1 cellular context compared by ENCODE assay signal in the genomic region with DNA sequence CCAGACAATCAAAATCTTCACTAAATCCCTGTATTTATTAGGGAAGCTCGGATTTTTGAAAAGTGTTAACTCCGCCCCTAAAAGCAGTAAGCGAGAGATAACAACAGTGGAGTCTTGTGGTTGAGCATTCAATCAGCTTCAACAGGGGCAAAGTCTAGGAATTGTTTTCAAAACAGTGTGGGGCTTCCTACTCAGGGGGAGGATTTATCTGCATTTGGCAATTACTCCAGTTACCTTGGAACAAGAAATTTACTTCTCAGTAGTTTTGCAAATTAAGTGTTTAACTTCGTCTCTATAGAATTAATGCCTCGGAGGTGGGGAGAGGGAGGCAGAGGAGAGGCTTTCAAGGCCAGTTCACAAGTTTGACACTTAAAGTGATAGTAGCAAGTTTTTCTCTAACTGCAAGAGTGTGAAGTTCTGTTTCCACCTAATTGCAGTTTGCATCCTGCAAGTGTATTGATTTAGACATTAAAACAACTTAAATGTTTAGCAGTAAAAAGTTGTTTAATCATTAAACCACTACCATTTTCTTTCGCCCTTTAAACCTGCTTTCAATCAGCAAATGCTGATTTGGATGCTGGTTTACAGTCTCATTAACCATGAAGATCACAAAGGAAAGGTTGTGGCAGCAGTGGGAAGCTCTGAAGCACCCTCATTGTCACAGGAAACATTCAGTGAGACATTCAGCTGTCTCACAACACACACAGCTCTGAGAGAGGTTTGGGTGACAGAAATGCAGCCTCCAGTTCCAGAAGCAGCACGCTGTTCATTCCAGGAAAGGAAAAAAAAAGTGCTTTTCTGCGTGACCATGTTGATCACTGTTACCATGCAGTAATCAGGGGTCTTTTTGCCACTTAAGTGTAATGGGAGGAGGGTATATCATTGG.
TF ChIP-seq lines count a peak whose summit lies in the region.

No MANE protein-coding gene starts in this region.

TF ChIP-seq in HepG2, 621 proteins besides CTCF, POLR2A, EP300 and RAD21 (continued from another document and continues in another):
- TF ChIP-seq, protein P1, sequence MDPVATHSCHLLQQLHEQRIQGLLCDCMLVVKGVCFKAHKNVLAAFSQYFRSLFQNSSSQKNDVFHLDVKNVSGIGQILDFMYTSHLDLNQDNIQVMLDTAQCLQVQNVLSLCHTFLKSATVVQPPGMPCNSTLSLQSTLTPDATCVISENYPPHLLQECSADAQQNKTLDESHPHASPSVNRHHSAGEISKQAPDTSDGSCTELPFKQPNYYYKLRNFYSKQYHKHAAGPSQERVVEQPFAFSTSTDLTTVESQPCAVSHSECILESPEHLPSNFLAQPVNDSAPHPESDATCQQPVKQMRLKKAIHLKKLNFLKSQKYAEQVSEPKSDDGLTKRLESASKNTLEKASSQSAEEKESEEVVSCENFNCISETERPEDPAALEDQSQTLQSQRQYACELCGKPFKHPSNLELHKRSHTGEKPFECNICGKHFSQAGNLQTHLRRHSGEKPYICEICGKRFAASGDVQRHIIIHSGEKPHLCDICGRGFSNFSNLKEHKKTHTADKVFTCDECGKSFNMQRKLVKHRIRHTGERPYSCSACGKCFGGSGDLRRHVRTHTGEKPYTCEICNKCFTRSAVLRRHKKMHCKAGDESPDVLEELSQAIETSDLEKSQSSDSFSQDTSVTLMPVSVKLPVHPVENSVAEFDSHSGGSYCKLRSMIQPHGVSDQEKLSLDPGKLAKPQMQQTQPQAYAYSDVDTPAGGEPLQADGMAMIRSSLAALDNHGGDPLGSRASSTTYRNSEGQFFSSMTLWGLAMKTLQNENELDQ (CRISPR knock-in tag; IDR thresholded peaks at IDR 0.05; ENCODE audit: borderline replicate concordance) = no peak
- TF ChIP-seq NCOR1 (IDR thresholded peaks at IDR 0.05; ENCODE audit: borderline replicate concordance, low read length) = peak; percentile 86; the same call in 1 of the 2 replicates
- no peak for TF ChIP-seq CBFB (CRISPR knock-in tag; IDR thresholded peaks at IDR 0.05)
- TF ChIP-seq ZNF446 (CRISPR knock-in tag; IDR thresholded peaks at IDR 0.05) = no peak
- no peak for TF ChIP-seq ZNF550 (CRISPR knock-in tag; IDR thresholded peaks at IDR 0.05; ENCODE audit: borderline replicate concordance)
- no peak for TF ChIP-seq ZNF253 (CRISPR knock-in tag; IDR thresholded peaks at IDR 0.05; ENCODE audit: borderline replicate concordance)
- TF ChIP-seq HIVEP1 (CRISPR knock-in tag; IDR thresholded peaks at IDR 0.05) = no peak
- TF ChIP-seq ZNF598 (CRISPR knock-in tag; IDR thresholded peaks at IDR 0.05; ENCODE audit: borderline replicate concordance) = no peak
- TF ChIP-seq, protein P2, sequence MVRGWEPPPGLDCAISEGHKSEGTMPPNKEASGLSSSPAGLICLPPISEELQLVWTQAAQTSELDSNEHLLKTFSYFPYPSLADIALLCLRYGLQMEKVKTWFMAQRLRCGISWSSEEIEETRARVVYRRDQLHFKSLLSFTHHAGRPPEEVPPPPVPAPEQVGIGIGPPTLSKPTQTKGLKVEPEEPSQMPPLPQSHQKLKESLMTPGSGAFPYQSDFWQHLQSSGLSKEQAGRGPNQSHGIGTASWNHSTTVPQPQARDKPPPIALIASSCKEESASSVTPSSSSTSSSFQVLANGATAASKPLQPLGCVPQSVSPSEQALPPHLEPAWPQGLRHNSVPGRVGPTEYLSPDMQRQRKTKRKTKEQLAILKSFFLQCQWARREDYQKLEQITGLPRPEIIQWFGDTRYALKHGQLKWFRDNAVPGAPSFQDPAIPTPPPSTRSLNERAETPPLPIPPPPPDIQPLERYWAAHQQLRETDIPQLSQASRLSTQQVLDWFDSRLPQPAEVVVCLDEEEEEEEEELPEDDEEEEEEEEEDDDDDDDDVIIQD (CRISPR knock-in tag; IDR thresholded peaks at IDR 0.05; ENCODE audit: low read depth) = peak; percentile 70
- TF ChIP-seq, protein P3, sequence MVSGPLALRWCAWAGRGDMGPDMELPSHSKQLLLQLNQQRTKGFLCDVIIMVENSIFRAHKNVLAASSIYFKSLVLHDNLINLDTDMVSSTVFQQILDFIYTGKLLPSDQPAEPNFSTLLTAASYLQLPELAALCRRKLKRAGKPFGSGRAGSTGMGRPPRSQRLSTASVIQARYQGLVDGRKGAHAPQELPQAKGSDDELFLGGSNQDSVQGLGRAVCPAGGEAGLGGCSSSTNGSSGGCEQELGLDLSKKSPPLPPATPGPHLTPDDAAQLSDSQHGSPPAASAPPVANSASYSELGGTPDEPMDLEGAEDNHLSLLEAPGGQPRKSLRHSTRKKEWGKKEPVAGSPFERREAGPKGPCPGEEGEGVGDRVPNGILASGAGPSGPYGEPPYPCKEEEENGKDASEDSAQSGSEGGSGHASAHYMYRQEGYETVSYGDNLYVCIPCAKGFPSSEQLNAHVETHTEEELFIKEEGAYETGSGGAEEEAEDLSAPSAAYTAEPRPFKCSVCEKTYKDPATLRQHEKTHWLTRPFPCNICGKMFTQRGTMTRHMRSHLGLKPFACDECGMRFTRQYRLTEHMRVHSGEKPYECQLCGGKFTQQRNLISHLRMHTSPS (CRISPR knock-in tag; IDR thresholded peaks at IDR 0.05; ENCODE audit: low read depth) = no peak
- TF ChIP-seq CHCHD3 (CRISPR knock-in tag; IDR thresholded peaks at IDR 0.05) = no peak
- TF ChIP-seq FOXJ3 (CRISPR knock-in tag; IDR thresholded peaks at IDR 0.05; ENCODE audit: borderline replicate concordance) = peak; percentile 15; the same call in 1 of the 2 replicates
- no peak for TF ChIP-seq IKZF4 (CRISPR knock-in tag; IDR thresholded peaks at IDR 0.05; ENCODE audit: borderline replicate concordance, low read depth, not compliant biosample characterization)
- TF ChIP-seq, protein P4, sequence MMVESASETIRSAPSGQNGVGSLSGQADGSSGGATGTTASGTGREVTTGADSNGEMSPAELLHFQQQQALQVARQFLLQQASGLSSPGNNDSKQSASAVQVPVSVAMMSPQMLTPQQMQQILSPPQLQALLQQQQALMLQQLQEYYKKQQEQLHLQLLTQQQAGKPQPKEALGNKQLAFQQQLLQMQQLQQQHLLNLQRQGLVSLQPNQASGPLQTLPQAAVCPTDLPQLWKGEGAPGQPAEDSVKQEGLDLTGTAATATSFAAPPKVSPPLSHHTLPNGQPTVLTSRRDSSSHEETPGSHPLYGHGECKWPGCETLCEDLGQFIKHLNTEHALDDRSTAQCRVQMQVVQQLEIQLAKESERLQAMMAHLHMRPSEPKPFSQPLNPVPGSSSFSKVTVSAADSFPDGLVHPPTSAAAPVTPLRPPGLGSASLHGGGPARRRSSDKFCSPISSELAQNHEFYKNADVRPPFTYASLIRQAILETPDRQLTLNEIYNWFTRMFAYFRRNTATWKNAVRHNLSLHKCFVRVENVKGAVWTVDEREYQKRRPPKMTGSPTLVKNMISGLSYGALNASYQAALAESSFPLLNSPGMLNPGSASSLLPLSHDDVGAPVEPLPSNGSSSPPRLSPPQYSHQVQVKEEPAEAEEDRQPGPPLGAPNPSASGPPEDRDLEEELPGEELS (CRISPR knock-in tag; IDR thresholded peaks at IDR 0.05) = peak; percentile 58
- TF ChIP-seq SRSF9 (IDR thresholded peaks at IDR 0.05; ENCODE audit: borderline replicate concordance, insufficient read depth, low read depth, low read length, poor library complexity, severe bottlenecking) = no peak
- no peak for TF ChIP-seq ZNF441 (CRISPR knock-in tag; IDR thresholded peaks at IDR 0.05; ENCODE audit: borderline replicate concordance)
- TF ChIP-seq, protein P5, sequence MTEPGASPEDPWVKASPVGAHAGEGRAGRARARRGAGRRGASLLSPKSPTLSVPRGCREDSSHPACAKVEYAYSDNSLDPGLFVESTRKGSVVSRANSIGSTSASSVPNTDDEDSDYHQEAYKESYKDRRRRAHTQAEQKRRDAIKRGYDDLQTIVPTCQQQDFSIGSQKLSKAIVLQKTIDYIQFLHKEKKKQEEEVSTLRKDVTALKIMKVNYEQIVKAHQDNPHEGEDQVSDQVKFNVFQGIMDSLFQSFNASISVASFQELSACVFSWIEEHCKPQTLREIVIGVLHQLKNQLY (CRISPR knock-in tag; IDR thresholded peaks at IDR 0.05) = no peak
- TF ChIP-seq ZNF768 (CRISPR knock-in tag; IDR thresholded peaks at IDR 0.05) = no peak
- no peak for TF ChIP-seq HDAC1 (CRISPR knock-in tag; IDR thresholded peaks at IDR 0.05)
- TF ChIP-seq REPIN1 (CRISPR knock-in tag; IDR thresholded peaks at IDR 0.05; ENCODE audit: borderline replicate concordance, low read depth) = no peak
- no peak for TF ChIP-seq ZNF782 (CRISPR knock-in tag; IDR thresholded peaks at IDR 0.05; ENCODE audit: borderline replicate concordance)
- TF ChIP-seq U2AF2 (IDR thresholded peaks at IDR 0.05; ENCODE audit: low read depth, low read length) = no peak
- no peak for TF ChIP-seq ZNF558 (CRISPR knock-in tag; IDR thresholded peaks at IDR 0.05; ENCODE audit: borderline replicate concordance)
- TF ChIP-seq KLF11 (CRISPR knock-in tag; IDR thresholded peaks at IDR 0.05) = no peak
- no peak for TF ChIP-seq CENPT (CRISPR knock-in tag; IDR thresholded peaks at IDR 0.05; ENCODE audit: low read depth)
- no peak for TF ChIP-seq MBD4 (IDR thresholded peaks at IDR 0.05; ENCODE audit: borderline replicate concordance, low read length)
- TF ChIP-seq KLF16 (CRISPR knock-in tag; IDR thresholded peaks at IDR 0.05) = no peak
- TF ChIP-seq ZNF703 (CRISPR knock-in tag; IDR thresholded peaks at IDR 0.05; ENCODE audit: borderline replicate concordance) = no peak
- TF ChIP-seq, protein P6, sequence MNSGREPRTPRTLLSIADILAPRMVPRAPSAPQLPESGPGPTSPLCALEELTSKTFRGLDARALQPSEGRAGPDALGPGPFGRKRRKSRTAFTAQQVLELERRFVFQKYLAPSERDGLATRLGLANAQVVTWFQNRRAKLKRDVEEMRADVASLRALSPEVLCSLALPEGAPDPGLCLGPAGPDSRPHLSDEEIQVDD (CRISPR knock-in tag; IDR thresholded peaks at IDR 0.05; ENCODE audit: borderline replicate concordance) = no peak
- TF ChIP-seq ARNT (IDR thresholded peaks at IDR 0.05) = no peak
- no peak for TF ChIP-seq AGO1 (IDR thresholded peaks at IDR 0.05; ENCODE audit: low read depth, low read length, poor library complexity, severe bottlenecking)
- TF ChIP-seq PAWR (CRISPR knock-in tag; IDR thresholded peaks at IDR 0.05; ENCODE audit: borderline replicate concordance) = no peak
- TF ChIP-seq, protein P7, sequence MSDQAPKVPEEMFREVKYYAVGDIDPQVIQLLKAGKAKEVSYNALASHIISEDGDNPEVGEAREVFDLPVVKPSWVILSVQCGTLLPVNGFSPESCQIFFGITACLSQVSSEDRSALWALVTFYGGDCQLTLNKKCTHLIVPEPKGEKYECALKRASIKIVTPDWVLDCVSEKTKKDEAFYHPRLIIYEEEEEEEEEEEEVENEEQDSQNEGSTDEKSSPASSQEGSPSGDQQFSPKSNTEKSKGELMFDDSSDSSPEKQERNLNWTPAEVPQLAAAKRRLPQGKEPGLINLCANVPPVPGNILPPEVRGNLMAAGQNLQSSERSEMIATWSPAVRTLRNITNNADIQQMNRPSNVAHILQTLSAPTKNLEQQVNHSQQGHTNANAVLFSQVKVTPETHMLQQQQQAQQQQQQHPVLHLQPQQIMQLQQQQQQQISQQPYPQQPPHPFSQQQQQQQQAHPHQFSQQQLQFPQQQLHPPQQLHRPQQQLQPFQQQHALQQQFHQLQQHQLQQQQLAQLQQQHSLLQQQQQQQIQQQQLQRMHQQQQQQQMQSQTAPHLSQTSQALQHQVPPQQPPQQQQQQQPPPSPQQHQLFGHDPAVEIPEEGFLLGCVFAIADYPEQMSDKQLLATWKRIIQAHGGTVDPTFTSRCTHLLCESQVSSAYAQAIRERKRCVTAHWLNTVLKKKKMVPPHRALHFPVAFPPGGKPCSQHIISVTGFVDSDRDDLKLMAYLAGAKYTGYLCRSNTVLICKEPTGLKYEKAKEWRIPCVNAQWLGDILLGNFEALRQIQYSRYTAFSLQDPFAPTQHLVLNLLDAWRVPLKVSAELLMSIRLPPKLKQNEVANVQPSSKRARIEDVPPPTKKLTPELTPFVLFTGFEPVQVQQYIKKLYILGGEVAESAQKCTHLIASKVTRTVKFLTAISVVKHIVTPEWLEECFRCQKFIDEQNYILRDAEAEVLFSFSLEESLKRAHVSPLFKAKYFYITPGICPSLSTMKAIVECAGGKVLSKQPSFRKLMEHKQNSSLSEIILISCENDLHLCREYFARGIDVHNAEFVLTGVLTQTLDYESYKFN (CRISPR knock-in tag; conservative IDR thresholded peaks at IDR 0.05) = peak; percentile 87
- TF ChIP-seq, protein P8, sequence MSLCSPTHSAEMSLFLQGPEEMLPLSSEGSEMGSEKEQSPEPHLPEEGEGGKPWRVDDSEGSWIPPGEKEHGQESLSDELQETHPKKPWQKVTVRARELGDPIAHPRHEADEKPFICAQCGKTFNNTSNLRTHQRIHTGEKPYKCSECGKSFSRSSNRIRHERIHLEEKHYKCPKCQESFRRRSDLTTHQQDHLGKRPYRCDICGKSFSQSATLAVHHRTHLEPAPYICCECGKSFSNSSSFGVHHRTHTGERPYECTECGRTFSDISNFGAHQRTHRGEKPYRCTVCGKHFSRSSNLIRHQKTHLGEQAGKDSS (CRISPR knock-in tag; IDR thresholded peaks at IDR 0.05; ENCODE audit: borderline replicate concordance, low read depth) = no peak
- TF ChIP-seq ZNF619 (CRISPR knock-in tag; IDR thresholded peaks at IDR 0.05) = no peak
- TF ChIP-seq, protein P9, sequence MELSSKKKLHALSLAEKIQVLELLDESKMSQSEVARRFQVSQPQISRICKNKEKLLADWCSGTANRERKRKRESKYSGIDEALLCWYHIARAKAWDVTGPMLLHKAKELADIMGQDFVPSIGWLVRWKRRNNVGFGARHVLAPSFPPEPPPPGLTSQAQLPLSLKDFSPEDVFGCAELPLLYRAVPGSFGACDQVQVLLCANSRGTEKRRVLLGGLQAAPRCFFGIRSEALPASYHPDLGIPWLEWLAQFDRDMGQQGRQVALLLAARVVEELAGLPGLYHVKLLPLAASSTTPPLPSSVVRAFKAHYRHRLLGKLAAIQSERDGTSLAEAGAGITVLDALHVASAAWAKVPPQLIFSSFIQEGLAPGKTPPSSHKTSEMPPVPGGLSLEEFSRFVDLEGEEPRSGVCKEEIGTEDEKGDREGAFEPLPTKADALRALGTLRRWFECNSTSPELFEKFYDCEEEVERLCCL (CRISPR knock-in tag; IDR thresholded peaks at IDR 0.05; ENCODE audit: borderline replicate concordance) = no peak
- peak; percentile 98 for TF ChIP-seq ZNF3 (CRISPR knock-in tag; IDR thresholded peaks at IDR 0.05)
- no peak for TF ChIP-seq ZFP62 (CRISPR knock-in tag; IDR thresholded peaks at IDR 0.05)
- TF ChIP-seq, protein P10, sequence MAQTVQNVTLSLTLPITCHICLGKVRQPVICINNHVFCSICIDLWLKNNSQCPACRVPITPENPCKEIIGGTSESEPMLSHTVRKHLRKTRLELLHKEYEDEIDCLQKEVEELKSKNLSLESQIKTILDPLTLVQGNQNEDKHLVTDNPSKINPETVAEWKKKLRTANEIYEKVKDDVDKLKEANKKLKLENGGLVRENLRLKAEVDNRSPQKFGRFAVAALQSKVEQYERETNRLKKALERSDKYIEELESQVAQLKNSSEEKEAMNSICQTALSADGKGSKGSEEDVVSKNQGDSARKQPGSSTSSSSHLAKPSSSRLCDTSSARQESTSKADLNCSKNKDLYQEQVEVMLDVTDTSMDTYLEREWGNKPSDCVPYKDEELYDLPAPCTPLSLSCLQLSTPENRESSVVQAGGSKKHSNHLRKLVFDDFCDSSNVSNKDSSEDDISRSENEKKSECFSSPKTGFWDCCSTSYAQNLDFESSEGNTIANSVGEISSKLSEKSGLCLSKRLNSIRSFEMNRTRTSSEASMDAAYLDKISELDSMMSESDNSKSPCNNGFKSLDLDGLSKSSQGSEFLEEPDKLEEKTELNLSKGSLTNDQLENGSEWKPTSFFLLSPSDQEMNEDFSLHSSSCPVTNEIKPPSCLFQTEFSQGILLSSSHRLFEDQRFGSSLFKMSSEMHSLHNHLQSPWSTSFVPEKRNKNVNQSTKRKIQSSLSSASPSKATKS (CRISPR knock-in tag; IDR thresholded peaks at IDR 0.05) = no peak
- TF ChIP-seq ZNF430 (CRISPR knock-in tag; IDR thresholded peaks at IDR 0.05) = no peak
- 0 out of 2 replicates have a peak, but pooled peaks have one; percentile 24 for TF ChIP-seq ELF1 (CRISPR knock-in tag; IDR thresholded peaks at IDR 0.05)
- no peak for TF ChIP-seq NAIF1 (CRISPR knock-in tag; IDR thresholded peaks at IDR 0.05; ENCODE audit: borderline replicate concordance)
